Comparison of ENCODE assay signal across 28 cellular contexts in the genomic region with DNA sequence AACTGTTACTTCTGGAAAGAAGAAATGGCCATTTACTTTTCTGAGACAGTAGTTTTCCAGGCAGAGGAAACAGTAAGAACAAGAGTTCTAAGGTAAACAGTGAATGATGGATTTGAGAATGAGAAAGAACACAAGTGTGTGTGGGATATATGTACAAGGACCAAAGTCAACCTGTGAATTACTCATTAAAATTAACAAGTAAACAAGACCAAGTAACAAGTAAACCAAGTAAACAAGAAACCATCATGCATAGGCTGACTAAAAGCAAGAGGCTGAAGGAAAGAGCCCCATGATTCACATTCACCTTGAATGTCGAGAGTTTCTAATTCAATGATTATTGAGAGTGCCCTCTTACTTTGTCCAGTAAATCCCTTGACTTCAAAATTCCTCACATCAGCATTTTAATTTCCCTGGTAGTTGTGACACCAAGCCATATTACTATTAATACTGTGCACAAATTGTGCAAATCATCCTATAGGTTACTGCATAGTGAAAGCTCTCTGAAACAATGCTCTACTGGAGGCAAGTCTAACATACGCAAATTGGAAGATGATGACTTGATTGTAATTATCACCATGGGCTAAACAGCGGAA. TPM values are rescaled to one million over a fixed set of nuclear protein-coding genes. Genes with fewer than 3 reads are reported as not detected.
A peak's percentile ranks its signal among the peaks of the same experiment; 100 is the strongest.
DNase-seq lines count a peak whose midpoint lies in the region; ATAC-seq, FAIRE-seq and TF ChIP-seq lines count a peak whose summit lies in the region.
"Had no signal": no experiment of that assay in that cellular context is flagged by ENCODE, and none has a peak within 500 bp of the region (broad histone marks: within the 10 kb centered on the region; RNA-seq: fewer than 3 reads in every experiment).

No MANE protein-coding gene starts in this region.

- no peak for TF ChIP-seq POLR2A in H54 (IDR thresholded peaks at IDR 0.05; ENCODE audit: low read depth, low read length)

- peaks cover 0 to 3% of the 10 kb centered on the region in 2 donors for H3K9me3 Mint-ChIP-seq in activated T-cell treated with anti-CD3 and anti-CD28 coated beads, Interleukin-2, amount 50 U/mL, for 72 hours
- H3K9me3 Mint-ChIP-seq in WTC11: peaks cover 13% of the 10 kb centered on the region
- H3K9me3 Mint-ChIP-seq in stimulated activated effector memory CD8-positive, alpha-beta T cell treated with anti-CD3 and anti-CD28 coated beads, Interleukin-12 subunit alpha, Interleukin-12 subunit beta, amount 100 ng/mL, for 72 hours: no peaks in the 10 kb centered on the region
- H3K9me3 Mint-ChIP-seq: CD4-positive, alpha-beta T cell had no signal

- H3K27me3 ChIP-seq in H7 (ENCODE audit: control insufficient read depth, insufficient read depth, low read length): no peaks in the 10 kb centered on the region
- H3K27me3 ChIP-seq: BE2C; BLaER1 treated with 17β-estradiol and CSF1 and Interleukin-3, amounts not matched to agents 10 nM and 100 nM had no signal

- H3K36me3 Mint-ChIP-seq in activated T-cell treated with anti-CD3 and anti-CD28 coated beads, Interleukin-2, amount 50 U/mL, for 72 hours (ENCODE audit: insufficient read depth in 2 of 2): no peaks in the 10 kb centered on the region
- peaks cover 11% of the 10 kb centered on the region; the same call in 1 of the 2 replicates for H3K36me3 Mint-ChIP-seq in WTC11
- H3K36me3 Mint-ChIP-seq in stimulated activated effector memory CD8-positive, alpha-beta T cell treated with anti-CD3 and anti-CD28 coated beads, Interleukin-12 subunit alpha, Interleukin-12 subunit beta, amount 100 ng/mL, for 72 hours: no peaks in the 10 kb centered on the region
- H3K36me3 Mint-ChIP-seq: CD14-positive monocyte; CD8-positive, alpha-beta memory T cell had no signal

- CTCF ChIA-PET in WTC11 (lab: Charles Lee): no interaction called here

- no peak for TF ChIP-seq CTCF in WTC11 (IDR thresholded peaks at IDR 0.05)

- no peaks in the 10 kb centered on the region for H3K36me3 ChIP-seq in H7 (replicated peaks; ENCODE audit: control insufficient read depth, insufficient read depth, low read length)
- H3K36me3 ChIP-seq: BE2C; BLaER1 treated with 17β-estradiol and CSF1 and Interleukin-3, amounts not matched to agents 10 nM and 100 nM had no signal

- DNase-seq in activated T-cell treated with anti-CD3 and anti-CD28 coated beads, Interleukin-2, amount 50 U/mL, for 72 hours: no peak
- no peak for DNase-seq in activated T-cell treated with anti-CD3 and anti-CD28 coated beads, Interleukin-2, amount 50 U/mL, for 1 hour
- DNase-seq in H54 (ENCODE audit: insufficient read length, low spot score) (no peak), WTC11 (ENCODE audit: low spot score) (no peak), H7 (no peak), COLO829 (ENCODE audit: low spot score) (no peak)
- no peak for DNase-seq in stimulated activated effector memory CD8-positive, alpha-beta T cell treated with anti-CD3 and anti-CD28 coated beads, Interleukin-12 subunit alpha, Interleukin-12 subunit beta, amount 100 ng/mL, for 72 hours (ENCODE audit: low spot score in 2 of 2)
- DNase-seq: ACHN; AML-193; BE2C; Calu3; CD4-positive, alpha-beta T cell; CD8-positive, alpha-beta memory T cell; COR-L47; DMS53; DMS79 treated with DMSO at 0.1 percent for 48 hours; GF-D8; GM23248; HCEC 1CT had no signal

- H3K4me1 Mint-ChIP-seq in activated T-cell treated with anti-CD3 and anti-CD28 coated beads, Interleukin-2, amount 50 U/mL, for 72 hours (ENCODE audit: low read depth): no peaks in the 10 kb centered on the region
- H3K4me1 Mint-ChIP-seq in WTC11: peaks cover 26% of the 10 kb centered on the region
- H3K4me1 Mint-ChIP-seq in stimulated activated effector memory CD8-positive, alpha-beta T cell treated with anti-CD3 and anti-CD28 coated beads, Interleukin-12 subunit alpha, Interleukin-12 subunit beta, amount 100 ng/mL, for 72 hours: no peaks in the 10 kb centered on the region
- H3K4me1 Mint-ChIP-seq: CD14-positive monocyte; CD8-positive, alpha-beta memory T cell had no signal

- POLR2A ChIA-PET in WTC11 (lab: Charles Lee): no interaction called here

- no peak overlapping the region for H3K4me3 Mint-ChIP-seq in activated T-cell treated with anti-CD3 and anti-CD28 coated beads, Interleukin-2, amount 50 U/mL, for 72 hours
- H3K4me3 Mint-ChIP-seq in WTC11: peak overlapping the region; percentile 36
- no peak overlapping the region for H3K4me3 Mint-ChIP-seq in stimulated activated effector memory CD8-positive, alpha-beta T cell treated with anti-CD3 and anti-CD28 coated beads, Interleukin-12 subunit alpha, Interleukin-12 subunit beta, amount 100 ng/mL, for 72 hours
- H3K4me3 Mint-ChIP-seq: CD14-positive monocyte; CD4-positive, alpha-beta T cell; CD8-positive, alpha-beta memory T cell had no signal

- H3K27me3 Mint-ChIP-seq in activated T-cell treated with anti-CD3 and anti-CD28 coated beads, Interleukin-2, amount 50 U/mL, for 72 hours (ENCODE audit: low read depth): peaks cover 5% of the 10 kb centered on the region
- H3K27me3 Mint-ChIP-seq in WTC11 (ENCODE audit: low read depth): no peaks in the 10 kb centered on the region

- FAIRE-seq in H54 (lab: Jason Lieb, UNC): peak; percentile 30
- FAIRE-seq: A204.1, GM12891, GM18507 had no signal

- no peak overlapping the region for H3K4me3 ChIP-seq in H7 (ENCODE audit: insufficient read depth, low read depth, low read length)
- H3K4me3 ChIP-seq: BLaER1 treated with 17β-estradiol and CSF1 and Interleukin-3, amounts not matched to agents 10 nM and 100 nM; GM23248 had no signal

- H3K27ac Mint-ChIP-seq in activated T-cell treated with anti-CD3 and anti-CD28 coated beads, Interleukin-2, amount 50 U/mL, for 72 hours: peak overlapping the region; percentile 46
- H3K27ac Mint-ChIP-seq in WTC11: 0 out of 2 replicates have a peak overlapping the region, but pooled peaks have one; percentile 11
- no peak overlapping the region for H3K27ac Mint-ChIP-seq in stimulated activated effector memory CD8-positive, alpha-beta T cell treated with anti-CD3 and anti-CD28 coated beads, Interleukin-12 subunit alpha, Interleukin-12 subunit beta, amount 100 ng/mL, for 72 hours
- H3K27ac Mint-ChIP-seq: CD14-positive monocyte; CD4-positive, alpha-beta T cell; CD8-positive, alpha-beta memory T cell had no signal

- peak in 1 of 2 donors; percentile 61 for ATAC-seq in activated T-cell treated with anti-CD3 and anti-CD28 coated beads, Interleukin-2, amount 50 U/mL, for 72 hours (replicated peaks in 1 of 2)
- no peak for ATAC-seq in WTC11
- peak; percentile 75 for ATAC-seq in stimulated activated effector memory CD8-positive, alpha-beta T cell treated with anti-CD3 and anti-CD28 coated beads, Interleukin-12 subunit alpha, Interleukin-12 subunit beta, amount 100 ng/mL, for 72 hours
- ATAC-seq in GM19351 (IDR thresholded peaks at IDR 0.05; ENCODE audit: unreplicated experiment): no peak

TF ChIP-seq in WTC11, 78 proteins besides CTCF, POLR2A, EP300 and RAD21 (continues in another document):
- no peak for TF ChIP-seq FOXP1 (CRISPR knock-in tag; IDR thresholded peaks at IDR 0.05; ENCODE audit: borderline replicate concordance)
- no peak for TF ChIP-seq ZBTB21 (CRISPR knock-in tag; IDR thresholded peaks at IDR 0.05; ENCODE audit: borderline replicate concordance)
- no peak for TF ChIP-seq TP53 (CRISPR knock-in tag; IDR thresholded peaks at IDR 0.05)
- no peak for TF ChIP-seq ESRRA (CRISPR knock-in tag; IDR thresholded peaks at IDR 0.05; ENCODE audit: borderline replicate concordance)
- TF ChIP-seq, protein P1, sequence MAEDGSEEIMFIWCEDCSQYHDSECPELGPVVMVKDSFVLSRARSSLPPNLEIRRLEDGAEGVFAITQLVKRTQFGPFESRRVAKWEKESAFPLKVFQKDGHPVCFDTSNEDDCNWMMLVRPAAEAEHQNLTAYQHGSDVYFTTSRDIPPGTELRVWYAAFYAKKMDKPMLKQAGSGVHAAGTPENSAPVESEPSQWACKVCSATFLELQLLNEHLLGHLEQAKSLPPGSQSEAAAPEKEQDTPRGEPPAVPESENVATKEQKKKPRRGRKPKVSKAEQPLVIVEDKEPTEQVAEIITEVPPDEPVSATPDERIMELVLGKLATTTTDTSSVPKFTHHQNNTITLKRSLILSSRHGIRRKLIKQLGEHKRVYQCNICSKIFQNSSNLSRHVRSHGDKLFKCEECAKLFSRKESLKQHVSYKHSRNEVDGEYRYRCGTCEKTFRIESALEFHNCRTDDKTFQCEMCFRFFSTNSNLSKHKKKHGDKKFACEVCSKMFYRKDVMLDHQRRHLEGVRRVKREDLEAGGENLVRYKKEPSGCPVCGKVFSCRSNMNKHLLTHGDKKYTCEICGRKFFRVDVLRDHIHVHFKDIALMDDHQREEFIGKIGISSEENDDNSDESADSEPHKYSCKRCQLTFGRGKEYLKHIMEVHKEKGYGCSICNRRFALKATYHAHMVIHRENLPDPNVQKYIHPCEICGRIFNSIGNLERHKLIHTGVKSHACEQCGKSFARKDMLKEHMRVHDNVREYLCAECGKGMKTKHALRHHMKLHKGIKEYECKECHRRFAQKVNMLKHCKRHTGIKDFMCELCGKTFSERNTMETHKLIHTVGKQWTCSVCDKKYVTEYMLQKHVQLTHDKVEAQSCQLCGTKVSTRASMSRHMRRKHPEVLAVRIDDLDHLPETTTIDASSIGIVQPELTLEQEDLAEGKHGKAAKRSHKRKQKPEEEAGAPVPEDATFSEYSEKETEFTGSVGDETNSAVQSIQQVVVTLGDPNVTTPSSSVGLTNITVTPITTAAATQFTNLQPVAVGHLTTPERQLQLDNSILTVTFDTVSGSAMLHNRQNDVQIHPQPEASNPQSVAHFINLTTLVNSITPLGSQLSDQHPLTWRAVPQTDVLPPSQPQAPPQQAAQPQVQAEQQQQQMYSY (CRISPR knock-in tag; IDR thresholded peaks at IDR 0.05): no peak
- no peak for TF ChIP-seq GTF2I (CRISPR knock-in tag; conservative IDR thresholded peaks at IDR 0.05)
- TF ChIP-seq MYBL2 (CRISPR knock-in tag; IDR thresholded peaks at IDR 0.05): no peak

RNA-seq across cellular contexts. Expression of a gene that starts 9.8 kb away (rescaled TPM):
- total RNA-seq in activated T-cell treated with anti-CD3 and anti-CD28 coated beads, Interleukin-2, amount 50 U/mL, for 72 hours: not detected
- not detected in 3 replicates for total RNA-seq in WTC11 (2021)
- total RNA-seq in H7 (2014; rRNA removed; shearing (Covaris generic)): not detected in 2 replicates
- total RNA-seq: Calu3; CD4-positive, alpha-beta T cell; CD8-positive, alpha-beta memory T cell; Daoy; G401; GM23248; H4 had no signal

RNA-seq across cellular contexts. Expression of a gene that starts 25.6 kb away (rescaled TPM):
- not detected for total RNA-seq in activated T-cell treated with anti-CD3 and anti-CD28 coated beads, Interleukin-2, amount 50 U/mL, for 72 hours
- not detected in 3 replicates for total RNA-seq in WTC11 (2021)
- not detected in 2 replicates for total RNA-seq in H7 (2014; rRNA removed; shearing (Covaris generic))
- total RNA-seq: Calu3; CD4-positive, alpha-beta T cell; CD8-positive, alpha-beta memory T cell; Daoy; G401; GM23248; H4 had no signal

RNA-seq across cellular contexts. Expression of a gene that starts 40.1 kb away (rescaled TPM):
- total RNA-seq in activated T-cell treated with anti-CD3 and anti-CD28 coated beads, Interleukin-2, amount 50 U/mL, for 72 hours: not detected
- total RNA-seq in WTC11 (2021): 0.17 TPM in 1 of 3 replicates, not detected in the others
- total RNA-seq in H7 (2014; rRNA removed; shearing (Covaris generic)): not detected in 2 replicates
- total RNA-seq: Calu3; CD4-positive, alpha-beta T cell; CD8-positive, alpha-beta memory T cell; Daoy; G401; GM23248; H4 had no signal
